ENCODE assay signal across 24 cellular contexts in the genomic region with DNA sequence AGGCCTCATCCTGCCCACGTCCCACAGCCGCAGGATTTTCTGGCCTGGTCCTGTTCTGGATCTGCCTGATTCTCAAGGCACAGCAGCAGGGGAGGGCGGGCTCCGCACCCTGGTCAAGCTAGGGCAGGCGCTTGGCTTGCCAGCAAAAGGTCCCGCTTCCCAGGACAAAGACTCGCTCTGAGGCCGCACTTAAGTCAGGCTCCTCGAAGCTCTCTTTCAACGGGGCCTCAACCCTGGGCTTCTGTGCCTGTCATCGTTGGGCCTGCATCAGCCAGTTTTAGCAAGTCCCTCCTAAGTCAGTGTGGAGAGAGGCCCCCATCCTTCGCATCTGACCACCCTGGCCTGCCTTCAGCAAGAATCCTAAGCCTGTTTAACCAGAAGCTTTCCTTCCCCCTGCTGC.
"Had no signal": no experiment of that assay in that cellular context is flagged by ENCODE, and none has a peak within 500 bp of the region (broad histone marks: within the 10 kb centered on the region; RNA-seq: fewer than 3 reads in every experiment).

No MANE protein-coding gene starts in this region.

- H2AFZ ChIP-seq: parathyroid adenoma had no signal

- H3K4me3 Mint-ChIP-seq: dendritic cell treated with granulocyte-macrophage colony-stimulating factor and Interleukin-4, amounts not matched to agents 40 ng/mL and 50 ng/mL, for 4 days; effector memory CD8-positive, alpha-beta T cell; naive thymus-derived CD8-positive, alpha-beta T cell; stimulated activated memory B cell treated with anti-CD40 and anti-IgM and Interleukin-4, amounts not matched to agents 10 μg/mL and 1 μg/mL and 100 μg/mL, for 72 hours had no signal

- H3K27me3 Mint-ChIP-seq: effector memory CD8-positive, alpha-beta T cell; stimulated activated memory B cell treated with anti-CD40 and anti-IgM and Interleukin-4, amounts not matched to agents 10 μg/mL and 1 μg/mL and 100 μg/mL, for 72 hours had no signal

- H3K9ac ChIP-seq: parathyroid adenoma had no signal

- DNase-seq: effector memory CD8-positive, alpha-beta T cell; esophagus squamous epithelium; foreskin fibroblast; glutamatergic neuron; kidney; left cardiac atrium; naive thymus-derived CD8-positive, alpha-beta T cell; psoas muscle; retina; spleen; stimulated activated CD4-positive, alpha-beta T cell treated with anti-CD3 and anti-CD28 coated beads, Interleukin-15, amount 100 ng/mL, for 24 hours; stimulated activated CD4-positive, alpha-beta T cell treated with anti-CD3 and anti-CD28 coated beads, Interleukin-1b, Interleukin-23, amount 100 ng/mL, for 48 hours; stimulated activated CD4-positive, alpha-beta T cell treated with anti-CD3 and anti-CD28 coated beads, Interleukin-4, amount 100 ng/mL, for 24 hours; stomach; substantia nigra; transverse colon had no signal

- H3K36me3 ChIP-seq: cardiac muscle cell, esophagus squamous epithelium, gastroesophageal sphincter, spleen, stomach, thoracic aorta, transverse colon had no signal

- H3K79me2 ChIP-seq: parathyroid adenoma had no signal

- H3K27ac Mint-ChIP-seq: naive thymus-derived CD8-positive, alpha-beta T cell; stimulated activated memory B cell treated with anti-CD40 and anti-IgM and Interleukin-4, amounts not matched to agents 10 μg/mL and 1 μg/mL and 100 μg/mL, for 72 hours had no signal

- H3K4me1 ChIP-seq: gastroesophageal sphincter, psoas muscle had no signal

- ATAC-seq: effector memory CD8-positive, alpha-beta T cell; gastroesophageal sphincter; left cardiac atrium; naive thymus-derived CD8-positive, alpha-beta T cell; psoas muscle; sciatic nerve; stimulated activated memory B cell treated with anti-CD40 and anti-IgM and Interleukin-4, amounts not matched to agents 10 μg/mL and 1 μg/mL and 100 μg/mL, for 72 hours had no signal

- H3K27ac ChIP-seq: cardiac muscle cell, epithelial cell of prostate, esophagus squamous epithelium, gastroesophageal sphincter, parathyroid adenoma, psoas muscle, spleen, stomach, thoracic aorta, transverse colon had no signal

- H3K27me3 ChIP-seq: cardiac muscle cell, esophagus squamous epithelium, gastroesophageal sphincter, spleen, stomach, transverse colon had no signal

- H3K9me3 ChIP-seq: esophagus squamous epithelium, transverse colon had no signal

- H3K4me3 ChIP-seq: cardiac muscle cell, esophagus squamous epithelium, gastroesophageal sphincter, psoas muscle, spleen, stomach, thoracic aorta, transverse colon had no signal
